8 cellular contexts compared by ENCODE assay signal in genomic region chr15:69576035-69576526, GRCh38.
A peak's percentile ranks its signal among the peaks of the same experiment; 100 is the strongest.
DNase-seq lines count a peak whose midpoint lies in the region; ATAC-seq lines count a peak whose summit lies in the region.

No MANE protein-coding gene starts in this region.

- H3K4me3 Mint-ChIP-seq in T-cell, result no peak overlapping the region

- POLR2A ChIA-PET in T-cell (lab: Charles Lee), result interaction anchor here in 1 of 2 donors (0.7 kb wide), 1 partner anchor 312 kb away, joined by 5 read pairs; no protein-coding TSS in a partner anchor

- CTCF ChIA-PET in T-cell (lab: Charles Lee), result interaction anchor here (0.6 to 1.2 kb wide), 3 partner anchors 25 to 881 kb away, joined by 3 read pairs; no protein-coding TSS in a partner anchor

- no peaks in the 10 kb centered on the region for H4K20me1 ChIP-seq in Karpas-422 (ENCODE audit: insufficient read depth, low read depth, low read length)

- no peaks in the 10 kb centered on the region for H3K27me3 ChIP-seq in Karpas-422 (ENCODE audit: low read length)

- no peaks in the 10 kb centered on the region for H3K4me1 ChIP-seq in Karpas-422 (ENCODE audit: low read length)

- no peaks in the 10 kb centered on the region for H3K36me3 ChIP-seq in Karpas-422 (ENCODE audit: insufficient read depth, low read length)

- no peaks in the 10 kb centered on the region for H3K79me2 ChIP-seq in Karpas-422 (ENCODE audit: low read length)

- H3K27ac ChIP-seq in Karpas-422 (ENCODE audit: low read length), result no peak overlapping the region

- in situ Hi-C loops in Caki2 (cut with HindIII; ENCODE audit: low pct_unique_long_range_greater_than_20kb, low sequenced_read_pairs), result no loop called here

- no peak overlapping the region for H3K4me3 ChIP-seq in Karpas-422 (ENCODE audit: low read length)

- no peaks in the 10 kb centered on the region for H3K9me3 ChIP-seq in Karpas-422 (ENCODE audit: low read length)

- no peak overlapping the region for H3K4me2 ChIP-seq in Karpas-422 (ENCODE audit: low read depth, low read length, poor library complexity, severe bottlenecking)

- H3K27ac Mint-ChIP-seq in T-cell, result peak overlapping the region in 1 of 2 donors; percentile 23

- H3K9me3 Mint-ChIP-seq in T-cell, result no peaks in the 10 kb centered on the region

- no peaks in the 10 kb centered on the region for H3K9me2 ChIP-seq in Karpas-422 (replicated peaks; ENCODE audit: insufficient read depth, low read length)

- no peak overlapping the region for H2AFZ ChIP-seq in Karpas-422 (ENCODE audit: low read length)

- DNase-seq in Caki2 (ENCODE audit: low read depth), result peak; percentile 70
- peak; percentile 85 for DNase-seq in Karpas-422
- peak; percentile 22 to 78 (median 60) for DNase-seq in T-cell
- DNase-seq in activated naive CD8-positive, alpha-beta T cell treated with anti-CD3 and anti-CD28 coated beads, Interleukin-2, amount 50 U/mL, for 16 hours (ENCODE audit: low read depth, low spot score), result peak; percentile 46
- DNase-seq in left ventricle myocardium superior, result peak; percentile 74
- DNase-seq in stimulated activated CD4-positive, alpha-beta T cell treated with anti-CD3 and anti-CD28 coated beads, Interleukin-12 subunit alpha, Interleukin-12 subunit beta, amount 100 ng/mL, for 24 hours (ENCODE audit: low read depth in 2 of 2), result peak; percentile 33 to 65
- DNase-seq in middle frontal gyrus (ENCODE audit: extremely low spot score, low spot score), result no peak

- no peak overlapping the region for H3K9ac ChIP-seq in Karpas-422 (ENCODE audit: low read length)

- peaks cover 21 to 35% (median 34%) of the 10 kb centered on the region in 3 donors for H3K4me1 Mint-ChIP-seq in T-cell

- no peaks in the 10 kb centered on the region for H3K36me3 Mint-ChIP-seq in T-cell

- intact Hi-C loops in left ventricle myocardium superior (cut with micrococcal nuclease), result no loop called here

- no peaks in the 10 kb centered on the region for H3K27me3 Mint-ChIP-seq in T-cell

- ATAC-seq in T-cell (replicated peaks in 1 of 4) (peak; percentile 73 to 87 (median 78)), left ventricle myocardium superior (peak; percentile 91), GM19328 (IDR thresholded peaks at IDR 0.05; ENCODE audit: unreplicated experiment) (no peak)
